ENCODE assay signal across 22 cellular contexts in genomic region chr6:54204921-54205511, GRCh38.
DNase-seq lines count a peak whose midpoint lies in the region; TF ChIP-seq lines count a peak whose summit lies in the region.
"Had no signal": no experiment of that assay in that cellular context is flagged by ENCODE, and none has a peak within 500 bp of the region (broad histone marks: within the 10 kb centered on the region; RNA-seq: fewer than 3 reads in every experiment).

No MANE protein-coding gene starts in this region.

- in situ Hi-C loops in GM13976 (cut with MboI; ENCODE audit: low sequenced_read_pairs, unreplicated experiment) = no loop called here

- H3K27me3 ChIP-seq in skeletal muscle tissue (ENCODE audit: control insufficient read depth in 3 of 3, insufficient read depth in 3 of 3, low read length in 3 of 3) = no peaks in the 10 kb centered on the region
- H3K27me3 ChIP-seq: ascending aorta, BE2C had no signal

- TF ChIP-seq CTCF in GM13976 (IDR thresholded peaks at IDR 0.05; ENCODE audit: borderline replicate concordance, control extremely low read depth, extremely low read depth, insufficient read depth, missing control alignments) = no peak

- H3K4me3 ChIP-seq in skeletal muscle tissue (ENCODE audit: low read length in 3 of 3) = no peak overlapping the region
- H3K4me3 ChIP-seq: ascending aorta, GM23338 had no signal

- peaks cover 3 to 4% (median 4%) of the 10 kb centered on the region in 3 donors for H3K4me1 ChIP-seq in skeletal muscle tissue (ENCODE audit: control insufficient read depth in 3 of 3, insufficient read depth in 3 of 3, low read length in 3 of 3)
- H3K4me1 ChIP-seq: ascending aorta, BE2C, parathyroid adenoma had no signal

- peak; percentile 20 to 26 for DNase-seq in SHP77 (lab: John Stamatoyannopoulos, UW)
- no peak for DNase-seq in SHP77 treated with DMSO at 0.1 percent for 48 hours (lab: John Stamatoyannopoulos, UW)
- peak; percentile 7 for DNase-seq in dermis blood vessel endothelial cell
- peak; percentile 4 for DNase-seq in kidney tubule cell (ENCODE audit: low spot score)
- no peak for DNase-seq in GM13976 (ENCODE audit: low spot score)
- no peak for DNase-seq in NCI-H524 (lab: John Stamatoyannopoulos, UW)
- no peak for DNase-seq in NCI-H2081 (lab: John Stamatoyannopoulos, UW)
- DNase-seq: activated CD4-positive, alpha-beta T cell treated with anti-CD3 and anti-CD28 coated beads for 4 hours; activated naive CD4-positive, alpha-beta T cell treated with anti-CD3 and anti-CD28 coated beads, Interleukin-2, amount 50 U/mL, for 16 hours; activated T-cell treated with anti-CD3 and anti-CD28 coated beads, Interleukin-2, amount 50 U/mL, for 48 hours; BE2C; cerebellar nuclear complex; DND-41; left colon; nephron progenitor cell; PC-3; substantia nigra; T-helper 17 cell had no signal

- no peaks in the 10 kb centered on the region for H3K9me3 ChIP-seq in skeletal muscle tissue (ENCODE audit: control insufficient read depth in 3 of 3, low read length in 3 of 3)
- H3K9me3 ChIP-seq: ascending aorta, BE2C had no signal

- peak overlapping the region; percentile 48 for H3K27ac ChIP-seq in skeletal muscle tissue (ENCODE audit: low read depth, low read length)
- H3K27ac ChIP-seq: ascending aorta, parathyroid adenoma had no signal

- no peaks in the 10 kb centered on the region for H3K36me3 ChIP-seq in skeletal muscle tissue (ENCODE audit: control insufficient read depth in 3 of 3, insufficient read depth in 3 of 3, low read length in 3 of 3)
- H3K36me3 ChIP-seq: ascending aorta, BE2C had no signal

- no peak overlapping the region for H3K9ac ChIP-seq in skeletal muscle tissue (ENCODE audit: low read depth in 1 of 3, low read length in 3 of 3)
- H3K9ac ChIP-seq: parathyroid adenoma had no signal

Comparison
In these comparisons a context has a peak if more than half of its experiments do, and no peak if none do; other contexts are left out.
1. DNase-seq: peak in SHP77 (2 of 2), dermis blood vessel endothelial cell (single experiment) and kidney tubule cell (single experiment); none in SHP77 treated with DMSO at 0.1 percent for 48 hours (single experiment), GM13976 (single experiment), NCI-H524 (0 of 2) and NCI-H2081 (0 of 2).